ENCODE assay signal across 1 cellular context in the genomic region with DNA sequence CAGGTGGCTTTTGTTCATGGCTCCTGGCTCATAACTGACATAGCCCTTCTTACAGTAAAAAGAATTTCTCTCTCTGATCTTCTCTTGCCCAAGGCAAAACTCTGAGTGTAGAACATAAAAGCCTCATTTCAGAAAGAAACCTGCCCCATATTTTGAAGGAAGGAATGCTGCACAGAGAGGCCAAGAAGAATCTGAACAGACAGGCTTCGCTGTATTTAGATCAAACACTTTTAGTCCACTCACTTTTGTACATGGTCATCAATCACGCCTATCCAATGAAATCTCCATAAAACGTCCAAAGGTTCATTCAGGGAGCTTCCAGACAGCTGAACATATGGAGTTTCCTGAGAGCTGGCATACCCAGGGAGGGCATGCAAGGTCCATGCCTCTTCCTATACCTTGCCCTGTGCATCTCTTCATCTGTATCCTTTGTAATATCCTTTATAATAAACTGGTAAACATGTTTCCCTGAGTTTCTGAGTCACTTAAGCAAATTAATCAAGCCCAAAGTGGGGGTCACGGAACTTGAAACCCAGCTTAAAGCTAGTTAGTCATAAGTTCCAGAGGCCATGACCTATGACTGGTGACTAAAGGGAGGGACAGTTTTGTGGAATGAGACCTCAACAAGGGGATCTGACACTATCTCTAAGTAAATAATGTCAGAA.
TF ChIP-seq lines count a peak whose summit lies in the region.

No MANE protein-coding gene starts in this region.

TF ChIP-seq in HepG2, 621 proteins besides CTCF, POLR2A, EP300 and RAD21 (continued from another document and continues in another):
- TF ChIP-seq, protein P1, sequence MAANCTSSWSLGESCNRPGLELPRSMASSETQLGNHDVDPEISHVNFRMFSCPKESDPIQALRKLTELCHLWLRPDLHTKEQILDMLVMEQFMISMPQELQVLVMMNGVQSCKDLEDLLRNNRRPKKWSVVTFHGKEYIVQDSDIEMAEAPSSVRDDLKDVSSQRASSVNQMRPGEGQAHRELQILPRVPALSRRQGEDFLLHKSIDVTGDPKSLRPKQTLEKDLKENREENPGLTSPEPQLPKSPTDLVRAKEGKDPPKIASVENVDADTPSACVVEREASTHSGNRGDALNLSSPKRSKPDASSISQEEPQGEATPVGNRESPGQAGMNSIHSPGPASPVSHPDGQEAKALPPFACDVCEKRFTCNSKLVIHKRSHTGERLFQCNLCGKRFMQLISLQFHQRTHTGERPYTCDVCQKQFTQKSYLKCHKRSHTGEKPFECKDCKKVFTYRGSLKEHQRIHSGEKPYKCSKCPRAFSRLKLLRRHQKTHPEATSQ (CRISPR knock-in tag; IDR thresholded peaks at IDR 0.05; ENCODE audit: borderline replicate concordance): peak; percentile 36; the same call in 1 of the 2 replicates
- TF ChIP-seq NPAS2 (CRISPR knock-in tag; IDR thresholded peaks at IDR 0.05; ENCODE audit: borderline replicate concordance): no peak
- TF ChIP-seq SMYD3 (CRISPR knock-in tag; IDR thresholded peaks at IDR 0.05): no peak; the same call in 1 of the 2 replicates
- TF ChIP-seq ZNF432 (CRISPR knock-in tag; IDR thresholded peaks at IDR 0.05; ENCODE audit: borderline replicate concordance): no peak
- TF ChIP-seq SOX13 (IDR thresholded peaks at IDR 0.05): no peak
- TF ChIP-seq SOX13 (CRISPR knock-in tag; conservative IDR thresholded peaks at IDR 0.05 in 1 of 2, IDR thresholded peaks at IDR 0.05 in 1 of 2): peak in 1 of 2 experiments; percentile 65; a peak in 1 of 4 replicates
- TF ChIP-seq, protein P2, sequence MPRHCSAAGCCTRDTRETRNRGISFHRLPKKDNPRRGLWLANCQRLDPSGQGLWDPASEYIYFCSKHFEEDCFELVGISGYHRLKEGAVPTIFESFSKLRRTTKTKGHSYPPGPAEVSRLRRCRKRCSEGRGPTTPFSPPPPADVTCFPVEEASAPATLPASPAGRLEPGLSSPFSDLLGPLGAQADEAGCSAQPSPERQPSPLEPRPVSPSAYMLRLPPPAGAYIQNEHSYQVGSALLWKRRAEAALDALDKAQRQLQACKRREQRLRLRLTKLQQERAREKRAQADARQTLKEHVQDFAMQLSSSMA (CRISPR knock-in tag; IDR thresholded peaks at IDR 0.05): no peak
- TF ChIP-seq, protein P3, sequence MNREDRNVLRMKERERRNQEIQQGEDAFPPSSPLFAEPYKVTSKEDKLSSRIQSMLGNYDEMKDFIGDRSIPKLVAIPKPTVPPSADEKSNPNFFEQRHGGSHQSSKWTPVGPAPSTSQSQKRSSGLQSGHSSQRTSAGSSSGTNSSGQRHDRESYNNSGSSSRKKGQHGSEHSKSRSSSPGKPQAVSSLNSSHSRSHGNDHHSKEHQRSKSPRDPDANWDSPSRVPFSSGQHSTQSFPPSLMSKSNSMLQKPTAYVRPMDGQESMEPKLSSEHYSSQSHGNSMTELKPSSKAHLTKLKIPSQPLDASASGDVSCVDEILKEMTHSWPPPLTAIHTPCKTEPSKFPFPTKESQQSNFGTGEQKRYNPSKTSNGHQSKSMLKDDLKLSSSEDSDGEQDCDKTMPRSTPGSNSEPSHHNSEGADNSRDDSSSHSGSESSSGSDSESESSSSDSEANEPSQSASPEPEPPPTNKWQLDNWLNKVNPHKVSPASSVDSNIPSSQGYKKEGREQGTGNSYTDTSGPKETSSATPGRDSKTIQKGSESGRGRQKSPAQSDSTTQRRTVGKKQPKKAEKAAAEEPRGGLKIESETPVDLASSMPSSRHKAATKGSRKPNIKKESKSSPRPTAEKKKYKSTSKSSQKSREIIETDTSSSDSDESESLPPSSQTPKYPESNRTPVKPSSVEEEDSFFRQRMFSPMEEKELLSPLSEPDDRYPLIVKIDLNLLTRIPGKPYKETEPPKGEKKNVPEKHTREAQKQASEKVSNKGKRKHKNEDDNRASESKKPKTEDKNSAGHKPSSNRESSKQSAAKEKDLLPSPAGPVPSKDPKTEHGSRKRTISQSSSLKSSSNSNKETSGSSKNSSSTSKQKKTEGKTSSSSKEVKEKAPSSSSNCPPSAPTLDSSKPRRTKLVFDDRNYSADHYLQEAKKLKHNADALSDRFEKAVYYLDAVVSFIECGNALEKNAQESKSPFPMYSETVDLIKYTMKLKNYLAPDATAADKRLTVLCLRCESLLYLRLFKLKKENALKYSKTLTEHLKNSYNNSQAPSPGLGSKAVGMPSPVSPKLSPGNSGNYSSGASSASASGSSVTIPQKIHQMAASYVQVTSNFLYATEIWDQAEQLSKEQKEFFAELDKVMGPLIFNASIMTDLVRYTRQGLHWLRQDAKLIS (CRISPR knock-in tag; IDR thresholded peaks at IDR 0.05): no peak
- TF ChIP-seq, protein P4, sequence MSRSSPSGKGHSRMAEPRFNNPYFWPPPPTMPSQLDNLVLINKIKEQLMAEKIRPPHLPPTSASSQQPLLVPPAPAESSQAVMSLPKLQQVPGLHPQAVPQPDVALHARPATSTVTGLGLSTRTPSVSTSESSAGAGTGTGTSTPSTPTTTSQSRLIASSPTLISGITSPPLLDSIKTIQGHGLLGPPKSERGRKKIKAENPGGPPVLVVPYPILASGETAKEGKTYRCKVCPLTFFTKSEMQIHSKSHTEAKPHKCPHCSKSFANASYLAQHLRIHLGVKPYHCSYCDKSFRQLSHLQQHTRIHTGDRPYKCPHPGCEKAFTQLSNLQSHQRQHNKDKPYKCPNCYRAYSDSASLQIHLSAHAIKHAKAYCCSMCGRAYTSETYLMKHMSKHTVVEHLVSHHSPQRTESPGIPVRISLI (CRISPR knock-in tag; IDR thresholded peaks at IDR 0.05; ENCODE audit: borderline replicate concordance): no peak
- TF ChIP-seq, protein P5, sequence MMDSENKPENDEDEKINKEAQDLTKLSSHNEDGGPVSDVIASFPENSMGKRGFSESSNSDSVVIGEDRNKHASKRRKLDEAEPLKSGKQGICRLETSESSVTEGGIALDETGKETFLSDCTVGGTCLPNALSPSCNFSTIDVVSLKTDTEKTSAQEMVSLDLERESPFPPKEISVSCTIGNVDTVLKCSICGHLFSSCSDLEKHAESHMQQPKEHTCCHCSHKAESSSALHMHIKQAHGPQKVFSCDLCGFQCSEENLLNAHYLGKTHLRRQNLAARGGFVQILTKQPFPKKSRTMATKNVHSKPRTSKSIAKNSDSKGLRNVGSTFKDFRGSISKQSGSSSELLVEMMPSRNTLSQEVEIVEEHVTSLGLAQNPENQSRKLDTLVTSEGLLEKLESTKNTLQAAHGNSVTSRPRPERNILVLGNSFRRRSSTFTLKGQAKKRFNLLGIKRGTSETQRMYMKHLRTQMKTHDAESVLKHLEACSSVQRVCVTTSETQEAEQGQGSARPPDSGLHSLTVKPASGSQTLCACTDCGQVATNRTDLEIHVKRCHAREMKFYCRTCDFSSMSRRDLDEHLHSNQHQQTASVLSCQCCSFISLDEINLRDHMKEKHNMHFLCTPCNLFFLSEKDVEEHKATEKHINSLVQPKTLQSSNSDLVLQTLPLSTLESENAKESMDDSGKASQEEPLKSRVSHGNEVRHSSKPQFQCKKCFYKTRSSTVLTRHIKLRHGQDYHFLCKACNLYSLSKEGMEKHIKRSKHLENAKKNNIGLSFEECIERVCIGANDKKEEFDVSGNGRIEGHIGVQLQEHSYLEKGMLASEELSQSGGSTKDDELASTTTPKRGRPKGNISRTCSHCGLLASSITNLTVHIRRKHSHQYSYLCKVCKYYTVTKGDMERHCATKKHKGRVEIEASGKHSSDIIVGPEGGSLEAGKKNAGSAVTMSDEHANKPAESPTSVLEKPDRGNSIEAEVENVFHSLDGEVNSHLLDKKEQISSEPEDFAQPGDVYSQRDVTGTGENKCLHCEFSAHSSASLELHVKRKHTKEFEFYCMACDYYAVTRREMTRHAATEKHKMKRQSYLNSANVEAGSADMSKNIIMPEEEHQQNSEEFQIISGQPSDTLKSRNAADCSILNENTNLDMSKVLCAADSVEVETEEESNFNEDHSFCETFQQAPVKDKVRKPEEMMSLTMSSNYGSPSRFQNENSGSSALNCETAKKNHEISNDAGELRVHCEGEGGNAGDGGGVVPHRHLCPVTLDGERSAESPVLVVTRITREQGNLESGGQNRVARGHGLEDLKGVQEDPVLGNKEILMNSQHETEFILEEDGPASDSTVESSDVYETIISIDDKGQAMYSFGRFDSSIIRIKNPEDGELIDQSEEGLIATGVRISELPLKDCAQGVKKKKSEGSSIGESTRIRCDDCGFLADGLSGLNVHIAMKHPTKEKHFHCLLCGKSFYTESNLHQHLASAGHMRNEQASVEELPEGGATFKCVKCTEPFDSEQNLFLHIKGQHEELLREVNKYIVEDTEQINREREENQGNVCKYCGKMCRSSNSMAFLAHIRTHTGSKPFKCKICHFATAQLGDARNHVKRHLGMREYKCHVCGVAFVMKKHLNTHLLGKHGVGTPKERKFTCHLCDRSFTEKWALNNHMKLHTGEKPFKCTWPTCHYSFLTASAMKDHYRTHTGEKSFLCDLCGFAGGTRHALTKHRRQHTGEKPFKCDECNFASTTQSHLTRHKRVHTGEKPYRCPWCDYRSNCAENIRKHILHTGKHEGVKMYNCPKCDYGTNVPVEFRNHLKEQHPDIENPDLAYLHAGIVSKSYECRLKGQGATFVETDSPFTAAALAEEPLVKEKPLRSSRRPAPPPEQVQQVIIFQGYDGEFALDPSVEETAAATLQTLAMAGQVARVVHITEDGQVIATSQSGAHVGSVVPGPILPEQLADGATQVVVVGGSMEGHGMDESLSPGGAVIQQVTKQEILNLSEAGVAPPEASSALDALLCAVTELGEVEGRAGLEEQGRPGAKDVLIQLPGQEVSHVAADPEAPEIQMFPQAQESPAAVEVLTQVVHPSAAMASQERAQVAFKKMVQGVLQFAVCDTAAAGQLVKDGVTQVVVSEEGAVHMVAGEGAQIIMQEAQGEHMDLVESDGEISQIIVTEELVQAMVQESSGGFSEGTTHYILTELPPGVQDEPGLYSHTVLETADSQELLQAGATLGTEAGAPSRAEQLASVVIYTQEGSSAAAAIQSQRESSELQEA (CRISPR knock-in tag; IDR thresholded peaks at IDR 0.05; ENCODE audit: not compliant biosample characterization): no peak
- TF ChIP-seq, protein P6, sequence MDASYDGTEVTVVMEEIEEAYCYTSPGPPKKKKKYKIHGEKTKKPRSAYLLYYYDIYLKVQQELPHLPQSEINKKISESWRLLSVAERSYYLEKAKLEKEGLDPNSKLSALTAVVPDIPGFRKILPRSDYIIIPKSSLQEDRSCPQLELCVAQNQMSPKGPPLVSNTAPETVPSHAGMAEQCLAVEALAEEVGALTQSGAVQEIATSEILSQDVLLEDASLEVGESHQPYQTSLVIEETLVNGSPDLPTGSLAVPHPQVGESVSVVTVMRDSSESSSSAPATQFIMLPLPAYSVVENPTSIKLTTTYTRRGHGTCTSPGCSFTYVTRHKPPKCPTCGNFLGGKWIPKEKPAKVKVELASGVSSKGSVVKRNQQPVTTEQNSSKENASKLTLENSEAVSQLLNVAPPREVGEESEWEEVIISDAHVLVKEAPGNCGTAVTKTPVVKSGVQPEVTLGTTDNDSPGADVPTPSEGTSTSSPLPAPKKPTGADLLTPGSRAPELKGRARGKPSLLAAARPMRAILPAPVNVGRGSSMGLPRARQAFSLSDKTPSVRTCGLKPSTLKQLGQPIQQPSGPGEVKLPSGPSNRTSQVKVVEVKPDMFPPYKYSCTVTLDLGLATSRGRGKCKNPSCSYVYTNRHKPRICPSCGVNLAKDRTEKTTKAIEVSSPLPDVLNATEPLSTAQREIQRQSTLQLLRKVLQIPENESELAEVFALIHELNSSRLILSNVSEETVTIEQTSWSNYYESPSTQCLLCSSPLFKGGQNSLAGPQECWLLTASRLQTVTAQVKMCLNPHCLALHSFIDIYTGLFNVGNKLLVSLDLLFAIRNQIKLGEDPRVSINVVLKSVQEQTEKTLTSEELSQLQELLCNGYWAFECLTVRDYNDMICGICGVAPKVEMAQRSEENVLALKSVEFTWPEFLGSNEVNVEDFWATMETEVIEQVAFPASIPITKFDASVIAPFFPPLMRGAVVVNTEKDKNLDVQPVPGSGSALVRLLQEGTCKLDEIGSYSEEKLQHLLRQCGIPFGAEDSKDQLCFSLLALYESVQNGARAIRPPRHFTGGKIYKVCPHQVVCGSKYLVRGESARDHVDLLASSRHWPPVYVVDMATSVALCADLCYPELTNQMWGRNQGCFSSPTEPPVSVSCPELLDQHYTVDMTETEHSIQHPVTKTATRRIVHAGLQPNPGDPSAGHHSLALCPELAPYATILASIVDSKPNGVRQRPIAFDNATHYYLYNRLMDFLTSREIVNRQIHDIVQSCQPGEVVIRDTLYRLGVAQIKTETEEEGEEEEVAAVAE (CRISPR knock-in tag; IDR thresholded peaks at IDR 0.05; ENCODE audit: borderline replicate concordance): peak; percentile 38; the same call in 1 of the 2 replicates
- peak; percentile 75 for TF ChIP-seq NCOA2 (CRISPR knock-in tag; IDR thresholded peaks at IDR 0.05)
- no peak for TF ChIP-seq JARID2 (CRISPR knock-in tag; IDR thresholded peaks at IDR 0.05; ENCODE audit: insufficient replicate concordance)
- TF ChIP-seq, protein P7, sequence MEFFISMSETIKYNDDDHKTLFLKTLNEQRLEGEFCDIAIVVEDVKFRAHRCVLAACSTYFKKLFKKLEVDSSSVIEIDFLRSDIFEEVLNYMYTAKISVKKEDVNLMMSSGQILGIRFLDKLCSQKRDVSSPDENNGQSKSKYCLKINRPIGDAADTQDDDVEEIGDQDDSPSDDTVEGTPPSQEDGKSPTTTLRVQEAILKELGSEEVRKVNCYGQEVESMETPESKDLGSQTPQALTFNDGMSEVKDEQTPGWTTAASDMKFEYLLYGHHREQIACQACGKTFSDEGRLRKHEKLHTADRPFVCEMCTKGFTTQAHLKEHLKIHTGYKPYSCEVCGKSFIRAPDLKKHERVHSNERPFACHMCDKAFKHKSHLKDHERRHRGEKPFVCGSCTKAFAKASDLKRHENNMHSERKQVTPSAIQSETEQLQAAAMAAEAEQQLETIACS (CRISPR knock-in tag; IDR thresholded peaks at IDR 0.05): no peak
- TF ChIP-seq, protein P8, sequence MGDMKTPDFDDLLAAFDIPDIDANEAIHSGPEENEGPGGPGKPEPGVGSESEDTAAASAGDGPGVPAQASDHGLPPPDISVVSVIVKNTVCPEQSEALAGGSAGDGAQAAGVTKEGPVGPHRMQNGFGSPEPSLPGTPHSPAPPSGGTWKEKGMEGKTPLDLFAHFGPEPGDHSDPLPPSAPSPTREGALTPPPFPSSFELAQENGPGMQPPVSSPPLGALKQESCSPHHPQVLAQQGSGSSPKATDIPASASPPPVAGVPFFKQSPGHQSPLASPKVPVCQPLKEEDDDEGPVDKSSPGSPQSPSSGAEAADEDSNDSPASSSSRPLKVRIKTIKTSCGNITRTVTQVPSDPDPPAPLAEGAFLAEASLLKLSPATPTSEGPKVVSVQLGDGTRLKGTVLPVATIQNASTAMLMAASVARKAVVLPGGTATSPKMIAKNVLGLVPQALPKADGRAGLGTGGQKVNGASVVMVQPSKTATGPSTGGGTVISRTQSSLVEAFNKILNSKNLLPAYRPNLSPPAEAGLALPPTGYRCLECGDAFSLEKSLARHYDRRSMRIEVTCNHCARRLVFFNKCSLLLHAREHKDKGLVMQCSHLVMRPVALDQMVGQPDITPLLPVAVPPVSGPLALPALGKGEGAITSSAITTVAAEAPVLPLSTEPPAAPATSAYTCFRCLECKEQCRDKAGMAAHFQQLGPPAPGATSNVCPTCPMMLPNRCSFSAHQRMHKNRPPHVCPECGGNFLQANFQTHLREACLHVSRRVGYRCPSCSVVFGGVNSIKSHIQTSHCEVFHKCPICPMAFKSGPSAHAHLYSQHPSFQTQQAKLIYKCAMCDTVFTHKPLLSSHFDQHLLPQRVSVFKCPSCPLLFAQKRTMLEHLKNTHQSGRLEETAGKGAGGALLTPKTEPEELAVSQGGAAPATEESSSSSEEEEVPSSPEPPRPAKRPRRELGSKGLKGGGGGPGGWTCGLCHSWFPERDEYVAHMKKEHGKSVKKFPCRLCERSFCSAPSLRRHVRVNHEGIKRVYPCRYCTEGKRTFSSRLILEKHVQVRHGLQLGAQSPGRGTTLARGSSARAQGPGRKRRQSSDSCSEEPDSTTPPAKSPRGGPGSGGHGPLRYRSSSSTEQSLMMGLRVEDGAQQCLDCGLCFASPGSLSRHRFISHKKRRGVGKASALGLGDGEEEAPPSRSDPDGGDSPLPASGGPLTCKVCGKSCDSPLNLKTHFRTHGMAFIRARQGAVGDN (CRISPR knock-in tag; IDR thresholded peaks at IDR 0.05): no peak
- TF ChIP-seq FOXP1 (IDR thresholded peaks at IDR 0.05): no peak
- TF ChIP-seq FOXP1 (CRISPR knock-in tag; IDR thresholded peaks at IDR 0.05): peak; percentile 71
- TF ChIP-seq RFXAP (CRISPR knock-in tag; IDR thresholded peaks at IDR 0.05; ENCODE audit: borderline replicate concordance): no peak
- no peak for TF ChIP-seq ZNF674 (CRISPR knock-in tag; IDR thresholded peaks at IDR 0.05; ENCODE audit: low read depth)
- TF ChIP-seq ZNF263 (CRISPR knock-in tag; IDR thresholded peaks at IDR 0.05): no peak
- TF ChIP-seq HMGA1 (CRISPR knock-in tag; conservative IDR thresholded peaks at IDR 0.05): no peak
